ENCODE assay signal across 19 cellular contexts in the genomic region with DNA sequence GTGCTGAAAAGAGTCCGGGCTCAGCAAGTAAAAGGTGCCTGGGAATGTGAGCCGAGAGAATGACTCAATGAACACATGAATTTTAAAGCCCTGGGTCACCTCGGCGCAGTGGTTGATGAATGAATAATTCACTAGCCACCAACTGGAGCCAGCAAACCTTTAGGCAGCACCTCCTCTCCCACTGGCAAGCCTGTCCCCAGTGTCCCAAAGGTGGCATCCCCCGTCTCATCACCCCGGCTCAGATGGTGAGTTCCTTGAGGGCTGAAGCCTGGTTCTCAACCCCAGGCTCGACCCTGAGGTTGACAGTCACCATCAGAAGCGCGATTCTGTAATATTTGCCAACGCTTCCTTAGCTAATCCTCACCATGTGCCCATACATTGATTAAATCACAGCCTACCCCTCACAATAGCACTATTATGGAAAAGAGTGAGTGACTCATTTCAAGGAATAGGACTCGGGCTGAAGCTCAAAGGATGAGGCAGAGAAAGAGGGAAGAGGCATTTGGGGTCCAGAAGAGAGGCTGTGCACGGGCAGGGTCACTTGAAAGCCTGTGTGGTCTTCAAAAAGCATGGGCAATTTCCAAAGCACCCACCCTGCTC. TPM values are rescaled to one million over a fixed set of nuclear protein-coding genes. Genes with fewer than 3 reads are reported as not detected.
A peak's percentile ranks its signal among the peaks of the same experiment; 100 is the strongest.
DNase-seq lines count a peak whose midpoint lies in the region; ATAC-seq lines count a peak whose summit lies in the region.
"Had no signal": no experiment of that assay in that cellular context is flagged by ENCODE, and none has a peak within 500 bp of the region (broad histone marks: within the 10 kb centered on the region; RNA-seq: fewer than 3 reads in every experiment).

No MANE protein-coding gene starts in this region.

- H3K27me3 Mint-ChIP-seq in activated CD4-positive, alpha-beta memory T cell treated with anti-CD3 and anti-CD28 coated beads, Interleukin-2, amount 10 ng/mL, durations not matched to agents 7 days and 5 days = no peaks in the 10 kb centered on the region
- no peaks in the 10 kb centered on the region for H3K27me3 Mint-ChIP-seq in activated CD4-positive, alpha-beta memory T cell treated with anti-CD3 and anti-CD28 coated beads for 36 hours
- H3K27me3 Mint-ChIP-seq in dendritic cell treated with granulocyte-macrophage colony-stimulating factor and Interleukin-4, amounts not matched to agents 40 ng/mL and 50 ng/mL, for 4 days = peaks cover 4% of the 10 kb centered on the region

- no peaks in the 10 kb centered on the region for H3K27me3 ChIP-seq in GM23248 (replicated peaks; ENCODE audit: insufficient read depth)
- H3K27me3 ChIP-seq in effector memory CD4-positive, alpha-beta T cell (replicated peaks; ENCODE audit: control insufficient read depth, insufficient read depth, low read length, poor library complexity, severe bottlenecking) = no peaks in the 10 kb centered on the region

- no peaks in the 10 kb centered on the region for H4K20me1 ChIP-seq in GM23248 (ENCODE audit: insufficient read depth)

- H3F3A ChIP-seq in GM23248 (ENCODE audit: insufficient read depth) = no peaks in the 10 kb centered on the region

- no peak overlapping the region for H3K4me2 ChIP-seq in GM23248 (ENCODE audit: unreplicated experiment)

- intact Hi-C loops in activated CD4-positive, alpha-beta memory T cell treated with anti-CD3 and anti-CD28 coated beads for 36 hours (cut with micrococcal nuclease) = no loop called here
- intact Hi-C loops in dendritic cell treated with granulocyte-macrophage colony-stimulating factor and Interleukin-4, amounts not matched to agents 40 ng/mL and 50 ng/mL, for 4 days (cut with micrococcal nuclease) = no loop called here
- intact Hi-C loops in posterior vena cava (cut with DNase I) = no loop called here

- in situ Hi-C loops in SK-MEL-5 (cut with HindIII; ENCODE audit: low pct_unique_long_range_greater_than_20kb, low sequenced_read_pairs) = no loop called here
- in situ Hi-C loops in GM23248 (cut with MboI) = no loop called here

- no peak overlapping the region for H3K4me3 ChIP-seq in GM23248
- H3K4me3 ChIP-seq in effector memory CD4-positive, alpha-beta T cell (ENCODE audit: insufficient read depth, low read depth, low read length, poor library complexity, severe bottlenecking) = no peak overlapping the region

- H3K9me3 ChIP-seq in GM23248 (ENCODE audit: low read depth) = no peaks in the 10 kb centered on the region
- no peaks in the 10 kb centered on the region for H3K9me3 ChIP-seq in effector memory CD4-positive, alpha-beta T cell (ENCODE audit: control insufficient read depth, low read length)

- H2AFZ ChIP-seq in GM23248 = no peak overlapping the region

- H3K4me3 Mint-ChIP-seq in activated CD4-positive, alpha-beta memory T cell treated with anti-CD3 and anti-CD28 coated beads, Interleukin-2, amount 10 ng/mL, durations not matched to agents 7 days and 5 days = peak overlapping the region; percentile 21
- H3K4me3 Mint-ChIP-seq in activated CD4-positive, alpha-beta memory T cell treated with anti-CD3 and anti-CD28 coated beads for 36 hours = no peak overlapping the region
- peak overlapping the region; percentile 20 for H3K4me3 Mint-ChIP-seq in dendritic cell treated with granulocyte-macrophage colony-stimulating factor and Interleukin-4, amounts not matched to agents 40 ng/mL and 50 ng/mL, for 4 days
- H3K4me3 Mint-ChIP-seq: HFFc6 had no signal

- no peak overlapping the region for H3K27ac Mint-ChIP-seq in activated CD4-positive, alpha-beta memory T cell treated with anti-CD3 and anti-CD28 coated beads, Interleukin-2, amount 10 ng/mL, durations not matched to agents 7 days and 5 days
- no peak overlapping the region for H3K27ac Mint-ChIP-seq in activated CD4-positive, alpha-beta memory T cell treated with anti-CD3 and anti-CD28 coated beads for 36 hours
- peak overlapping the region; percentile 46 for H3K27ac Mint-ChIP-seq in dendritic cell treated with granulocyte-macrophage colony-stimulating factor and Interleukin-4, amounts not matched to agents 40 ng/mL and 50 ng/mL, for 4 days
- H3K27ac Mint-ChIP-seq: HFFc6 had no signal

- H3K9ac ChIP-seq in GM23248 = no peak overlapping the region

- POLR2A ChIA-PET in activated CD4-positive, alpha-beta memory T cell treated with anti-CD3 and anti-CD28 coated beads, Interleukin-2, amount 10 ng/mL, durations not matched to agents 7 days and 5 days (lab: Charles Lee) = interaction anchor here (2.8 kb wide), 1 partner anchor 8 kb away, joined by 14 read pairs; no protein-coding TSS in a partner anchor
- POLR2A ChIA-PET in activated CD4-positive, alpha-beta memory T cell treated with anti-CD3 and anti-CD28 coated beads for 36 hours (lab: Charles Lee) = no interaction called here

- no peak for ATAC-seq in GM18909 (IDR thresholded peaks at IDR 0.05; ENCODE audit: poor library complexity, unreplicated experiment)

- no peaks in the 10 kb centered on the region for H3K9me3 Mint-ChIP-seq in activated CD4-positive, alpha-beta memory T cell treated with anti-CD3 and anti-CD28 coated beads, Interleukin-2, amount 10 ng/mL, durations not matched to agents 7 days and 5 days
- no peaks in the 10 kb centered on the region for H3K9me3 Mint-ChIP-seq in activated CD4-positive, alpha-beta memory T cell treated with anti-CD3 and anti-CD28 coated beads for 36 hours
- no peaks in the 10 kb centered on the region for H3K9me3 Mint-ChIP-seq in dendritic cell treated with granulocyte-macrophage colony-stimulating factor and Interleukin-4, amounts not matched to agents 40 ng/mL and 50 ng/mL, for 4 days
- H3K9me3 Mint-ChIP-seq: HFFc6 had no signal

- no peaks in the 10 kb centered on the region for H3K36me3 ChIP-seq in GM23248 (ENCODE audit: low read depth)
- H3K36me3 ChIP-seq in effector memory CD4-positive, alpha-beta T cell (ENCODE audit: control insufficient read depth, insufficient read depth, low read length) = no peaks in the 10 kb centered on the region

- no peak overlapping the region for H3K27ac ChIP-seq in GM23248
- no peak overlapping the region for H3K27ac ChIP-seq in effector memory CD4-positive, alpha-beta T cell (ENCODE audit: insufficient read depth, low read length, poor library complexity, severe bottlenecking)

- H3K4me1 Mint-ChIP-seq in activated CD4-positive, alpha-beta memory T cell treated with anti-CD3 and anti-CD28 coated beads, Interleukin-2, amount 10 ng/mL, durations not matched to agents 7 days and 5 days = peaks cover 52% of the 10 kb centered on the region
- H3K4me1 Mint-ChIP-seq in activated CD4-positive, alpha-beta memory T cell treated with anti-CD3 and anti-CD28 coated beads for 36 hours (ENCODE audit: low read depth) = peaks cover 37% of the 10 kb centered on the region
- peaks cover 57% of the 10 kb centered on the region for H3K4me1 Mint-ChIP-seq in dendritic cell treated with granulocyte-macrophage colony-stimulating factor and Interleukin-4, amounts not matched to agents 40 ng/mL and 50 ng/mL, for 4 days (ENCODE audit: low read depth)

- H3K79me2 ChIP-seq in GM23248 (ENCODE audit: insufficient read depth) = peaks cover 18% of the 10 kb centered on the region

- WGBS in GM23248 (ENCODE audit: low coverage in 1 of 2, low lambda C conversion rate in 2 of 2, missing lambda C conversion rate in 2 of 2), 2 experiments = 92 to 95% methylated on average over 9 to 12 of the region's 12 CpGs

- H3K9me2 ChIP-seq in GM23248 (ENCODE audit: insufficient read depth) = no peaks in the 10 kb centered on the region

- H3K36me3 Mint-ChIP-seq in activated CD4-positive, alpha-beta memory T cell treated with anti-CD3 and anti-CD28 coated beads, Interleukin-2, amount 10 ng/mL, durations not matched to agents 7 days and 5 days (ENCODE audit: low read depth) = no peaks in the 10 kb centered on the region
- no peaks in the 10 kb centered on the region for H3K36me3 Mint-ChIP-seq in activated CD4-positive, alpha-beta memory T cell treated with anti-CD3 and anti-CD28 coated beads for 36 hours
- no peaks in the 10 kb centered on the region for H3K36me3 Mint-ChIP-seq in dendritic cell treated with granulocyte-macrophage colony-stimulating factor and Interleukin-4, amounts not matched to agents 40 ng/mL and 50 ng/mL, for 4 days (ENCODE audit: low read depth)

- CTCF ChIA-PET in activated CD4-positive, alpha-beta memory T cell treated with anti-CD3 and anti-CD28 coated beads, Interleukin-2, amount 10 ng/mL, durations not matched to agents 7 days and 5 days (lab: Charles Lee) = no interaction called here
- CTCF ChIA-PET in activated CD4-positive, alpha-beta memory T cell treated with anti-CD3 and anti-CD28 coated beads for 36 hours (lab: Charles Lee) = interaction anchor here (1.0 to 4.0 kb wide), 2 partner anchors 8 to 660 kb away, joined by 3 to 38 read pairs; no protein-coding TSS in a partner anchor

- no peak for DNase-seq in activated CD4-positive, alpha-beta memory T cell treated with anti-CD3 and anti-CD28 coated beads, Interleukin-2, amount 10 ng/mL, durations not matched to agents 7 days and 5 days
- no peak for DNase-seq in activated CD4-positive, alpha-beta memory T cell treated with anti-CD3 and anti-CD28 coated beads for 36 hours
- DNase-seq in SK-MEL-5 (ENCODE audit: low read depth, low spot score) (peak; percentile 61), posterior vena cava (ENCODE audit: low spot score) (peak; percentile 48), GM23248 (no peak)
- no peak for DNase-seq in effector memory CD4-positive, alpha-beta T cell
- DNase-seq: C1 segment of cervical spinal cord; Calu3; DMS53; HFFc6; KG1; NCI-H1436; NCI-H2029; NCI-H2171; NCI-H446 treated with DMSO at 0.1 percent for 48 hours; NK-92 treated with Interleukin-12 subunit alpha and Interleukin-12 subunit beta, amount 100 ng/mL, for 24 hours had no signal

- no peaks in the 10 kb centered on the region for H3K4me1 ChIP-seq in GM23248 (ENCODE audit: insufficient read depth)
- H3K4me1 ChIP-seq in effector memory CD4-positive, alpha-beta T cell (ENCODE audit: control insufficient read depth, insufficient read depth, low read length, poor library complexity, severe bottlenecking) = peaks cover 11% of the 10 kb centered on the region

RNA-seq across cellular contexts. Expression of gene CCNQ, which starts 2.7 kb away (rescaled TPM):
- total RNA-seq in activated CD4-positive, alpha-beta memory T cell treated with anti-CD3 and anti-CD28 coated beads, Interleukin-2, amount 10 ng/mL, durations not matched to agents 7 days and 5 days = 10 to 100 TPM; 21.1 to 21.8 TPM
- total RNA-seq in activated CD4-positive, alpha-beta memory T cell treated with anti-CD3 and anti-CD28 coated beads for 36 hours = 10 to 100 TPM; 18.1 to 18.9 TPM
- 44.4 and 45.2 TPM in 2 replicates for total RNA-seq in SK-MEL-5 (2014; rRNA removed; shearing (Covaris generic))
- 38.0 and 43.2 TPM in 2 replicates for polyA plus RNA-seq in SK-MEL-5 (2015; cell fraction: cytosol; rRNA removed)
- polyA plus RNA-seq in SK-MEL-5 (2015; cell fraction: nucleus; rRNA removed) = 11.3 and 16.7 TPM in 2 replicates
- total RNA-seq in posterior vena cava = 10 to 100 TPM; 15.8 to 21.7 TPM
- total RNA-seq in GM23248 (2014; rRNA removed; shearing (Covaris generic)) = 34.7 and 45.5 TPM in 2 replicates
- polyA plus RNA-seq in GM23248 (2016; fragmentation: Nextera tagmentation; extraction: Ambion mirVana) = 29.1 and 34.5 TPM in 2 replicates

RNA-seq across cellular contexts. Expression of gene DUSP9, which starts 45.4 kb away (rescaled TPM):
- total RNA-seq in activated CD4-positive, alpha-beta memory T cell treated with anti-CD3 and anti-CD28 coated beads, Interleukin-2, amount 10 ng/mL, durations not matched to agents 7 days and 5 days = not detected
- under 1 TPM; 0.12 to 0.26 TPM for total RNA-seq in activated CD4-positive, alpha-beta memory T cell treated with anti-CD3 and anti-CD28 coated beads for 36 hours
- total RNA-seq in SK-MEL-5 (2014; rRNA removed; shearing (Covaris generic)) = 6.1 and 6.8 TPM in 2 replicates
- 8.9 and 9.0 TPM in 2 replicates for polyA plus RNA-seq in SK-MEL-5 (2015; cell fraction: cytosol; rRNA removed)
- 6.9 and 8.1 TPM in 2 replicates for polyA plus RNA-seq in SK-MEL-5 (2015; cell fraction: nucleus; rRNA removed)
- not detected for total RNA-seq in posterior vena cava
- not detected in 2 replicates for total RNA-seq in GM23248 (2014; rRNA removed; shearing (Covaris generic))
- not detected in 2 replicates for polyA plus RNA-seq in GM23248 (2016; fragmentation: Nextera tagmentation; extraction: Ambion mirVana)
- total RNA-seq: HFFc6, OCI-LY7 had no signal

Comparison
In these comparisons a context has a peak if more than half of its experiments do, and no peak if none do; other contexts are left out.
1. DNase-seq: peak in SK-MEL-5 (single experiment) and posterior vena cava (single experiment); none in activated CD4-positive, alpha-beta memory T cell treated with anti-CD3 and anti-CD28 coated beads, Interleukin-2, amount 10 ng/mL, durations not matched to agents 7 days and 5 days (single experiment), activated CD4-positive, alpha-beta memory T cell treated with anti-CD3 and anti-CD28 coated beads for 36 hours (single experiment), GM23248 (single experiment) and effector memory CD4-positive, alpha-beta T cell (0 of 3).